ENCODE assay signal across 13 cellular contexts in genomic region chr1:169060906-169061683, GRCh38. TPM values are rescaled to one million over a fixed set of nuclear protein-coding genes. Genes with fewer than 3 reads are reported as not detected.
DNase-seq lines count a peak whose midpoint lies in the region; ATAC-seq, FAIRE-seq and TF ChIP-seq lines count a peak whose summit lies in the region.
"Had no signal": no experiment of that assay in that cellular context is flagged by ENCODE, and none has a peak within 500 bp of the region (broad histone marks: within the 10 kb centered on the region; RNA-seq: fewer than 3 reads in every experiment).

No MANE protein-coding gene starts in this region.

- peak overlapping the region; percentile 58; the same call in 1 of the 2 replicates for H2AFZ ChIP-seq in PC-9
- H2AFZ ChIP-seq in parathyroid adenoma: peak overlapping the region; percentile 33

- H3K9me2 ChIP-seq in PC-9 (ENCODE audit: insufficient read depth): no peaks in the 10 kb centered on the region

- H3K4me3 ChIP-seq in PC-9 (peak overlapping the region; percentile 27; the same call in 1 of the 2 replicates), cardiac muscle cell (no peak overlapping the region), parathyroid adenoma (ENCODE audit: low read depth, low read length) (no peak overlapping the region)

- no TSS peak for BruUV-seq in PC-9 (replicated peaks; lab: Mats Ljungman, UMichigan)

- CTCF ChIA-PET in PC-9 (lab: Charles Lee): no interaction called here
- CTCF ChIA-PET in GM10248 (lab: Yijun Ruan, JAX): interaction anchor here (0.8 to 1.2 kb wide), 3 partner anchors 11 to 15 kb away, joined by 3 to 4 read pairs (median 3); no protein-coding TSS in a partner anchor

- no peak for ATAC-seq in HG03097 (IDR thresholded peaks at IDR 0.05; ENCODE audit: low FRiP score, unreplicated experiment)
- ATAC-seq: Panc1; stimulated activated effector memory CD8-positive, alpha-beta T cell treated with anti-CD3 and anti-CD28 coated beads, Interleukin-12 subunit alpha, Interleukin-12 subunit beta, amount 100 ng/mL, for 72 hours had no signal

- intact Hi-C loops in PC-9 (cut with micrococcal nuclease; ENCODE audit: unreplicated experiment): loop anchor here (1.0 to 5.0 kb wide), 4 partner anchors 44 to 459 kb away; no protein-coding TSS in a partner anchor
- intact Hi-C loops in posterior vena cava (cut with DNase I): no loop called here

- H4K20me1 ChIP-seq in PC-9 (ENCODE audit: insufficient read depth): no peaks in the 10 kb centered on the region

- POLR2A ChIA-PET in PC-9 (lab: Charles Lee; ENCODE audit: unreplicated experiment) (interaction anchor here (0.6 to 1.2 kb wide), 4 partner anchors 15 to 288 kb away, joined by 3 to 16 read pairs (median 6); no protein-coding TSS in a partner anchor), GM10248 (lab: Yijun Ruan, JAX) (no interaction called here)

- TF ChIP-seq CTCF in PC-9 (conservative IDR thresholded peaks at IDR 0.05): no peak
- no peak for TF ChIP-seq CTCF in cardiac muscle cell (IDR thresholded peaks at IDR 0.05; ENCODE audit: low read depth, low read length)
- TF ChIP-seq CTCF in parathyroid adenoma (IDR thresholded peaks at IDR 0.05): no peak
- no peak for TF ChIP-seq CTCF in GM10248 (IDR thresholded peaks at IDR 0.05; ENCODE audit: control extremely low read depth, extremely low read depth, low read depth, missing control alignments)

- DNase-seq in GM19239 (ENCODE audit: insufficient read length, low spot score): no peak
- peak in 1 of 2 experiments; percentile 81 for DNase-seq in PC-9
- peak in 1 of 2 donors; percentile 39 for DNase-seq in cardiac muscle cell (ENCODE audit: low read depth in 1 of 2, low spot score in 1 of 2)
- no peak for DNase-seq in globus pallidus (ENCODE audit: low spot score)
- DNase-seq in GM10248 (ENCODE audit: extremely low spot score): no peak
- DNase-seq in posterior vena cava (ENCODE audit: low spot score): no peak
- DNase-seq: COR-L47, GOT3, IMR-90 had no signal

- H3K27me3 ChIP-seq in PC-9 (ENCODE audit: insufficient read depth, low read depth): no peaks in the 10 kb centered on the region
- no peaks in the 10 kb centered on the region for H3K27me3 ChIP-seq in cardiac muscle cell
- H3K27me3 ChIP-seq in parathyroid adenoma (ENCODE audit: control insufficient read depth, insufficient read depth, low read length): no peaks in the 10 kb centered on the region

- peak overlapping the region; percentile 92 for H3K27ac ChIP-seq in PC-9
- peak overlapping the region; percentile 72 for H3K27ac ChIP-seq in cardiac muscle cell
- H3K27ac ChIP-seq in parathyroid adenoma: peak overlapping the region; percentile 71

- no peaks in the 10 kb centered on the region for H3K36me3 ChIP-seq in PC-9 (ENCODE audit: low read depth)
- no peaks in the 10 kb centered on the region for H3K36me3 ChIP-seq in cardiac muscle cell
- H3K36me3 ChIP-seq in parathyroid adenoma (ENCODE audit: control insufficient read depth, insufficient read depth, low read length): no peaks in the 10 kb centered on the region

- H3F3A ChIP-seq in PC-9 (ENCODE audit: insufficient read depth, low read depth): peaks cover 43% of the 10 kb centered on the region

- H3K4me1 ChIP-seq in PC-9 (replicated peaks; ENCODE audit: insufficient read depth): peaks cover 49% of the 10 kb centered on the region
- peaks cover 24% of the 10 kb centered on the region for H3K4me1 ChIP-seq in cardiac muscle cell (ENCODE audit: low read depth)
- H3K4me1 ChIP-seq in parathyroid adenoma: peaks cover 18% of the 10 kb centered on the region

- peak; percentile 64 for FAIRE-seq in GM19239 (lab: Jason Lieb, UNC)

- H3K9ac ChIP-seq in parathyroid adenoma: no peak overlapping the region

- H3K79me2 ChIP-seq in PC-9 (ENCODE audit: low read depth) (no peaks in the 10 kb centered on the region), parathyroid adenoma (no peaks in the 10 kb centered on the region)

- H3K9me3 ChIP-seq in PC-9 (ENCODE audit: insufficient read depth, low read depth) (peaks cover 4% of the 10 kb centered on the region; the same call in 1 of the 2 replicates), cardiac muscle cell (ENCODE audit: low read depth) (no peaks in the 10 kb centered on the region), parathyroid adenoma (ENCODE audit: control insufficient read depth, low read length) (no peaks in the 10 kb centered on the region)

- peak overlapping the region; percentile 73 for H3K4me2 ChIP-seq in PC-9
- H3K4me2 ChIP-seq in parathyroid adenoma (ENCODE audit: low read length): peak overlapping the region; percentile 46

RNA-seq across cellular contexts. Expression of gene ATP1B1, which starts 45.4 kb away (rescaled TPM):
- total RNA-seq in PC-9 (2021) (110 and 113 TPM in 2 replicates), cardiac muscle cell (602 and 603 TPM in 2 replicates), posterior vena cava (10 to 100 TPM; 17.2 to 20.8 TPM)
- polyA plus RNA-seq in cardiac muscle cell: 220 and 285 TPM in 2 replicates
